11 cellular contexts compared by ENCODE assay signal in the genomic region with DNA sequence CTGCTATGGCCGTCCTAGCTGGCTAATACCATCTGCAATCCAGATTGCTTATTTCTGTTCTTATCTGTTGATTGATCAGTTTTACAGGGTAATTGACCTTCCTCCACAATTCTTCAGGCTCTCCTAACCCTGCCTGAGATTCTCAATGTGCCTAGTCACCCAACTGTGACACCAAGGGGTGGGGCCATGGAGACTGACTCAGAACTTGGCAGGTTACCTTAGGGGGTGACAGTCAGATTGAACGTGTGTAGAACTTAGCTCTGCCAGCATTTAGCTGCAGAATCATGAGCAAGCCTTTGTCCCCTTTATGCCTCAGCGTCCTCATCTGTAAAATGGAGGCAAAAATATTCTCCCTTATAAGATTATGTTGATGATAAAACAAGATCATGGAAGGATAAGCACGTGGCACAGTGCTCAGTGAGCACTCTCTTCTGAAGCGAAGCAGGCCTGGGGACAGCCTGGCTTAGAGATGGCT. TPM values are rescaled to one million over a fixed set of nuclear protein-coding genes. Genes with fewer than 3 reads are reported as not detected.
DNase-seq lines count a peak whose midpoint lies in the region; ATAC-seq lines count a peak whose summit lies in the region.
"Had no signal": no experiment of that assay in that cellular context is flagged by ENCODE, and none has a peak within 500 bp of the region (broad histone marks: within the 10 kb centered on the region; RNA-seq: fewer than 3 reads in every experiment).

No MANE protein-coding gene starts in this region.

- H3K79me1 ChIP-seq in trophoblast cell (ENCODE audit: low read length): no peaks in the 10 kb centered on the region

- H3K36me3 ChIP-seq in trophoblast cell (ENCODE audit: control insufficient read depth in 1 of 2, insufficient read depth in 2 of 2, low read length in 2 of 2): no peaks in the 10 kb centered on the region
- H3K36me3 ChIP-seq: ovary had no signal

- H2BK120ac ChIP-seq in trophoblast cell (ENCODE audit: insufficient read depth, low read length, poor library complexity): no peak overlapping the region

- no peak overlapping the region for H2AK5ac ChIP-seq in trophoblast cell (ENCODE audit: low read length)

- no peak overlapping the region for H3K14ac ChIP-seq in trophoblast cell (ENCODE audit: low read length)

- no peaks in the 10 kb centered on the region for H3K9me3 ChIP-seq in trophoblast cell (ENCODE audit: insufficient read depth, low read depth, low read length)
- H3K9me3 ChIP-seq: ovary had no signal

- no peak overlapping the region for H3K4me3 ChIP-seq in trophoblast cell (ENCODE audit: low read depth, low read length)
- H3K4me3 ChIP-seq: ovary had no signal

- peak; percentile 83 for DNase-seq in GM04504 (ENCODE audit: low read depth)
- DNase-seq in LHCN-M2 (ENCODE audit: low read depth): peak; percentile 61
- DNase-seq in astrocyte of the hippocampus (ENCODE audit: low read depth, low spot score): peak; percentile 19
- DNase-seq in trophoblast cell: peak; percentile 79 to 89
- DNase-seq in SKM-1 (lab: John Stamatoyannopoulos, UW; ENCODE audit: unreplicated experiment): no peak
- DNase-seq: NCI-H187 treated with DMSO at 0.1 percent for 48 hours, ovary, T-cell had no signal

- H3K18ac ChIP-seq in trophoblast cell (ENCODE audit: low read length): no peak overlapping the region

- no peaks in the 10 kb centered on the region for H3K4me1 ChIP-seq in trophoblast cell (ENCODE audit: control insufficient read depth in 1 of 2, insufficient read depth in 2 of 2, low read length in 2 of 2)

- H3K27me3 ChIP-seq in trophoblast cell (ENCODE audit: insufficient read depth, low read length): no peaks in the 10 kb centered on the region
- H3K27me3 ChIP-seq: ovary had no signal

- H2BK12ac ChIP-seq in trophoblast cell (ENCODE audit: low read length): no peak overlapping the region

- no peak overlapping the region for H2AFZ ChIP-seq in trophoblast cell (ENCODE audit: insufficient read depth, low read length, poor library complexity)

- H4K8ac ChIP-seq in trophoblast cell (ENCODE audit: low read depth, low read length): no peak overlapping the region

- no peak overlapping the region for H3K27ac ChIP-seq in trophoblast cell (ENCODE audit: low read depth, low read length)
- H3K27ac ChIP-seq: ovary had no signal

- H2BK5ac ChIP-seq in trophoblast cell (ENCODE audit: low read depth, low read length, poor library complexity): no peak overlapping the region

- H4K12ac ChIP-seq in trophoblast cell (ENCODE audit: low read depth, low read length): no peak overlapping the region

- H3K4me2 ChIP-seq in trophoblast cell (ENCODE audit: low read length): no peak overlapping the region

- no peak overlapping the region for H4K91ac ChIP-seq in trophoblast cell (ENCODE audit: low read depth, low read length)

- no peak overlapping the region for H3K9ac ChIP-seq in trophoblast cell (ENCODE audit: low read length)

- WGBS in trophoblast cell (ENCODE audit: extremely low coverage, insufficient coverage, insufficient read length): no CpG with 5 or more reads among the region's 5 CpGs

- H3K79me2 ChIP-seq in trophoblast cell (ENCODE audit: control insufficient read depth, insufficient read depth, low read length, poor library complexity): no peaks in the 10 kb centered on the region

- no peak overlapping the region for H3K23ac ChIP-seq in trophoblast cell (ENCODE audit: low read length)

- no peak for ATAC-seq in HG03139 (IDR thresholded peaks at IDR 0.05; ENCODE audit: unreplicated experiment)
- ATAC-seq in GM21423 (IDR thresholded peaks at IDR 0.05; ENCODE audit: unreplicated experiment): no peak
- ATAC-seq: T-cell had no signal

- H3K4ac ChIP-seq in trophoblast cell (ENCODE audit: low read depth, low read length): no peak overlapping the region

RNA-seq across cellular contexts. Expression of gene LEP, which starts 19.1 kb away (rescaled TPM):
- total RNA-seq in LHCN-M2 (2014; rRNA removed): not detected in 2 replicates
- not detected for polyA plus RNA-seq in LHCN-M2 (2012)
- 0.24 and 0.25 TPM in 2 replicates for polyA plus RNA-seq in trophoblast cell (2013)
- total RNA-seq: activated T-helper 2 cell treated with anti-CD3 and anti-CD28 coated beads, Interferon-gamma antibody, Interleukin-2, Interleukin-4, amounts not matched to agents 10 μg/mL and 5 μg/mL and 100 μg/mL, durations not matched to agents 14 hours and 24 hours and 36 hours; T-cell had no signal
